Comparison of ENCODE assay signal across 11 cellular contexts in genomic region chr6:35392111-35392702, GRCh38. TPM values are rescaled to one million over a fixed set of nuclear protein-coding genes. Genes with fewer than 3 reads are reported as not detected.
DNase-seq lines count a peak whose midpoint lies in the region; ATAC-seq and TF ChIP-seq lines count a peak whose summit lies in the region.
"Had no signal": no experiment of that assay in that cellular context is flagged by ENCODE, and none has a peak within 500 bp of the region (broad histone marks: within the 10 kb centered on the region; RNA-seq: fewer than 3 reads in every experiment).

No MANE protein-coding gene starts in this region.

- DNase-seq in CD4-positive, alpha-beta T cell, result no peak
- DNase-seq in NCI-H1105 treated with DMSO at 0.1 percent for 48 hours (lab: John Stamatoyannopoulos, UW) (peak; percentile 22), astrocyte of the hippocampus (ENCODE audit: low read depth, low spot score) (peak; percentile 41), mesothelial cell of epicardium (ENCODE audit: low spot score in 2 of 2, unreplicated experiment in 2 of 2) (peak; percentile 41 to 61), 8988T (no peak), NK-92 (lab: John Stamatoyannopoulos, UW; ENCODE audit: unreplicated experiment) (no peak)
- no peak for DNase-seq in activated effector memory CD4-positive, alpha-beta T cell treated with anti-CD3 and anti-CD28 coated beads, Interleukin-2, amount 50 U/mL, for 16 hours
- DNase-seq: activated naive CD4-positive, alpha-beta T cell treated with Interleukin-2 at 50 U/mL for 16 hours; foreskin fibroblast; stimulated activated naive CD8-positive, alpha-beta T cell treated with anti-CD3 and anti-CD28 coated beads, Interleukin-15, amount 100 ng/mL, for 72 hours had no signal

- intact Hi-C loops in CD4-positive, alpha-beta T cell (cut with DNase I, micrococcal nuclease), result loop anchor here in 1 of 2 experiments (10.0 kb wide), 1 partner anchor 47 kb away; the partner anchor contains the start of gene PPARD

- no peaks in the 10 kb centered on the region for H3K9me3 ChIP-seq in CD4-positive, alpha-beta T cell (ENCODE audit: control insufficient read depth, low read length)

- H3K36me3 Mint-ChIP-seq in CD4-positive, alpha-beta T cell (ENCODE audit: low read depth), result peaks cover 21% of the 10 kb centered on the region
- H3K36me3 Mint-ChIP-seq in mesothelial cell of epicardium, result peaks cover 3% of the 10 kb centered on the region

- no peak overlapping the region for H3K27ac ChIP-seq in CD4-positive, alpha-beta T cell (ENCODE audit: low read depth, low read length)

- peaks cover 77% of the 10 kb centered on the region for H3K4me1 Mint-ChIP-seq in CD4-positive, alpha-beta T cell (ENCODE audit: low read depth)
- peaks cover 28% of the 10 kb centered on the region for H3K4me1 Mint-ChIP-seq in mesothelial cell of epicardium

- ATAC-seq in CD4-positive, alpha-beta T cell (ENCODE audit: poor library complexity), result no peak
- ATAC-seq in GM18909 (IDR thresholded peaks at IDR 0.05; ENCODE audit: poor library complexity, unreplicated experiment), result no peak
- ATAC-seq: stimulated activated naive CD8-positive, alpha-beta T cell treated with anti-CD3 and anti-CD28 coated beads, Interleukin-15, amount 100 ng/mL, for 72 hours had no signal

- TF ChIP-seq CTCF in CD4-positive, alpha-beta T cell (IDR thresholded peaks at IDR 0.05), result no peak
- no peak for TF ChIP-seq CTCF in mesothelial cell of epicardium (IDR thresholded peaks at IDR 0.05; ENCODE audit: unreplicated experiment)

- H3K27me3 ChIP-seq in CD4-positive, alpha-beta T cell (ENCODE audit: control insufficient read depth, insufficient read depth, low read length), result no peaks in the 10 kb centered on the region

- no peak overlapping the region for H3K4me3 Mint-ChIP-seq in CD4-positive, alpha-beta T cell
- H3K4me3 Mint-ChIP-seq in mesothelial cell of epicardium, result no peak overlapping the region
- H3K4me3 Mint-ChIP-seq: stimulated activated naive CD8-positive, alpha-beta T cell treated with anti-CD3 and anti-CD28 coated beads, Interleukin-15, amount 100 ng/mL, for 72 hours had no signal

- H3K27ac Mint-ChIP-seq in CD4-positive, alpha-beta T cell, result peak overlapping the region; percentile 92
- H3K27ac Mint-ChIP-seq in mesothelial cell of epicardium, result peak overlapping the region; percentile 75

- no peaks in the 10 kb centered on the region for H3K27me3 Mint-ChIP-seq in CD4-positive, alpha-beta T cell
- H3K27me3 Mint-ChIP-seq in mesothelial cell of epicardium (ENCODE audit: low read depth), result no peaks in the 10 kb centered on the region
- H3K27me3 Mint-ChIP-seq: stimulated activated naive CD8-positive, alpha-beta T cell treated with anti-CD3 and anti-CD28 coated beads, Interleukin-15, amount 100 ng/mL, for 72 hours had no signal

- CTCF ChIA-PET in CD4-positive, alpha-beta T cell (lab: Charles Lee), result no interaction called here

- POLR2A ChIA-PET in CD4-positive, alpha-beta T cell (lab: Charles Lee), result interaction anchor here (0.7 kb wide), 1 partner anchor 44 kb away, joined by 3 read pairs; no protein-coding TSS in a partner anchor

- H3K9me3 Mint-ChIP-seq in CD4-positive, alpha-beta T cell, result no peaks in the 10 kb centered on the region
- H3K9me3 Mint-ChIP-seq in mesothelial cell of epicardium, result no peaks in the 10 kb centered on the region
- H3K9me3 Mint-ChIP-seq: stimulated activated naive CD8-positive, alpha-beta T cell treated with anti-CD3 and anti-CD28 coated beads, Interleukin-15, amount 100 ng/mL, for 72 hours had no signal

RNA-seq across cellular contexts. Expression of gene PPARD, which starts 49.8 kb away (rescaled TPM):
- 10 to 100 TPM; 34.1 to 37.0 TPM for total RNA-seq in CD4-positive, alpha-beta T cell
- total RNA-seq in mesothelial cell of epicardium, result 19.5 to 21.7 TPM (median 20.8 TPM) in 3 replicates

RNA-seq across cellular contexts. Expression of gene FANCE, which starts 59.9 kb away (rescaled TPM):
- 1 to 10 TPM; 1.6 to 1.7 TPM for total RNA-seq in CD4-positive, alpha-beta T cell
- 7.0 to 8.5 TPM (median 8.0 TPM) in 3 replicates for total RNA-seq in mesothelial cell of epicardium

Comparison
In these comparisons a context has a peak if more than half of its experiments do, and no peak if none do; other contexts are left out.
1. DNase-seq: peak in NCI-H1105 treated with DMSO at 0.1 percent for 48 hours (single experiment), astrocyte of the hippocampus (single experiment) and mesothelial cell of epicardium (2 of 2); none in CD4-positive, alpha-beta T cell (0 of 10), activated effector memory CD4-positive, alpha-beta T cell treated with anti-CD3 and anti-CD28 coated beads, Interleukin-2, amount 50 U/mL, for 16 hours (single experiment), 8988T (single experiment) and NK-92 (single experiment).